In the genomic region with DNA sequence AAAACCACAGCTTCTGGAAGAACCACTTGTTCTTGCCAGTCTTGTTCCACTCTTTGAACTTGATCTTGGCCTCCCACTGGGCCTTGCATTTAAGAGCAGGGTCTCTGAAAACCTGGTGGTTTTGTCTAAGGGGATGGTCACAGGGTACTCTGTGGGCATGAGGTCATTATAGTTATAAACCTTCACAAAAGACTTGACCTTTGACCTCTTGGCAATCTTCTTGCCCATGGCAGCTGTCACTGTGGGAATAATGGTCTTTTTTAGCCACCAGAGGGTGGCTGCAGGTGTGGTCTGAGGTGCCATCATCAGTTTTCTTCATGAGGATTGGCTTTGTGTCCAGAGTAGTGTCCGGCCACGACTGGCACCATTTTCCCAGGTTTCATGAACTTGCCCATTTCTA, we compare ENCODE assay signal across 18 cellular contexts. TPM values are rescaled to one million over a fixed set of nuclear protein-coding genes. Genes with fewer than 3 reads are reported as not detected.
DNase-seq lines count a peak whose midpoint lies in the region; ATAC-seq, FAIRE-seq and TF ChIP-seq lines count a peak whose summit lies in the region.
"Had no signal": no experiment of that assay in that cellular context is flagged by ENCODE, and none has a peak within 500 bp of the region (broad histone marks: within the 10 kb centered on the region; RNA-seq: fewer than 3 reads in every experiment).

No MANE protein-coding gene starts in this region.

- CTCF ChIA-PET in HepG2 (lab: Yijun Ruan, JAX; ENCODE audit: low intra/inter-chr PET ratio, low total read pairs) (no interaction called here), K562 (lab: Yijun Ruan, JAX; ENCODE audit: low intra/inter-chr PET ratio) (no interaction called here)

- H3K27ac Mint-ChIP-seq in T-helper 2 cell treated with Interferon-gamma antibody and Interleukin-4, amounts not matched to agents 5 μg/mL and 100 μg/mL, for 36 hours = peak overlapping the region; percentile 78
- H3K27ac Mint-ChIP-seq: CD8-positive, alpha-beta T cell had no signal

- no peak overlapping the region for H3K27ac ChIP-seq in HepG2 (ENCODE audit: extremely low read length, insufficient read depth, low read length)
- H3K27ac ChIP-seq in right lobe of liver = no peak overlapping the region
- H3K27ac ChIP-seq in K562 (ENCODE audit: extremely low read depth, low read depth, low read length) = no peak overlapping the region; the same call in 2 of the 3 replicates
- H3K27ac ChIP-seq in stomach = no peak overlapping the region
- H3K27ac ChIP-seq: BLaER1 treated with 17β-estradiol and CSF1 and Interleukin-3, amounts not matched to agents 10 nM and 100 nM had no signal

- no peak overlapping the region for H3K4me3 ChIP-seq in HepG2 (replicated peaks in 1 of 3; ENCODE audit: insufficient read depth in 1 of 3, low read depth in 2 of 3, low read length in 3 of 3)
- no peak overlapping the region for H3K4me3 ChIP-seq in right lobe of liver
- H3K4me3 ChIP-seq in K562 = no peak overlapping the region
- no peak overlapping the region for H3K4me3 ChIP-seq in stomach
- H3K4me3 ChIP-seq: BLaER1 treated with 17β-estradiol and CSF1 and Interleukin-3, amounts not matched to agents 10 nM and 100 nM had no signal

- peaks cover 1 to 27% of the 10 kb centered on the region in 2 experiments; a peak in 4 of 5 replicates for H3K36me3 ChIP-seq in HepG2 (replicated peaks in 1 of 2; ENCODE audit: control insufficient read depth in 1 of 2, insufficient read depth in 2 of 2, low read length in 2 of 2)
- peaks cover 0 to 25% (median 5%) of the 10 kb centered on the region in 4 donors for H3K36me3 ChIP-seq in right lobe of liver
- H3K36me3 ChIP-seq in K562 (ENCODE audit: control insufficient read depth, insufficient read depth, low read length) = peaks cover 68% of the 10 kb centered on the region
- H3K36me3 ChIP-seq in stomach = peaks cover 21 to 71% (median 66%) of the 10 kb centered on the region in 4 donors

- no peak for DNase-seq in T-helper 2 cell treated with Interferon-gamma antibody and Interleukin-4, amounts not matched to agents 5 μg/mL and 100 μg/mL, for 36 hours (ENCODE audit: low spot score)
- DNase-seq in T-helper 2 cell = no peak
- peak; percentile 9 for DNase-seq in HepG2 (ENCODE audit: low spot score)
- no peak for DNase-seq in right lobe of liver
- DNase-seq in K562 (ENCODE audit: extremely low read depth in 1 of 4, low spot score in 3 of 4) = no peak
- DNase-seq in stomach = peak; percentile 20
- no peak for DNase-seq in posterior vena cava (ENCODE audit: low spot score)
- DNase-seq: CD8-positive, alpha-beta T cell; DMS79; NCI-H1105 treated with DMSO at 0.1 percent for 48 hours; NCI-H187; NCI-H2107; NCI-H226; NCI-H524 had no signal

- intact Hi-C loops in HepG2 (cut with micrococcal nuclease; ENCODE audit: unreplicated experiment) (no loop called here), right lobe of liver (cut with DNase I) (no loop called here), K562 (cut with micrococcal nuclease) (no loop called here), stomach (cut with DNase I; ENCODE audit: low total_unique reads) (no loop called here), posterior vena cava (cut with DNase I) (no loop called here)

- no peaks in the 10 kb centered on the region for H3K27me3 Mint-ChIP-seq in T-helper 2 cell treated with Interferon-gamma antibody and Interleukin-4, amounts not matched to agents 5 μg/mL and 100 μg/mL, for 36 hours (ENCODE audit: low read depth)

- TF ChIP-seq POLR2A in HepG2 (IDR thresholded peaks at IDR 0.05; ENCODE audit: insufficient read depth in 1 of 2, low read depth in 2 of 2, low read length in 2 of 2) (no peak), right lobe of liver (IDR thresholded peaks at IDR 0.05) (no peak), K562 (conservative IDR thresholded peaks at IDR 0.05) (no peak), stomach (IDR thresholded peaks at IDR 0.05) (no peak)

- H3K4me3 Mint-ChIP-seq in T-helper 2 cell treated with Interferon-gamma antibody and Interleukin-4, amounts not matched to agents 5 μg/mL and 100 μg/mL, for 36 hours = no peak overlapping the region
- H3K4me3 Mint-ChIP-seq: CD8-positive, alpha-beta T cell had no signal

- H3K4me2 ChIP-seq in HepG2 (ENCODE audit: low read depth, low read length) (no peak overlapping the region), K562 (ENCODE audit: insufficient read depth, low read length) (no peak overlapping the region)
- H3K4me2 ChIP-seq: BLaER1 treated with 17β-estradiol and CSF1 and Interleukin-3, amounts not matched to agents 10 nM and 100 nM had no signal

- no peak for TF ChIP-seq RAD21 in HepG2 (CRISPR knock-in tag; IDR thresholded peaks at IDR 0.05)
- no peak for TF ChIP-seq RAD21 in K562 (CRISPR knock-in tag; conservative IDR thresholded peaks at IDR 0.05 in 1 of 2, IDR thresholded peaks at IDR 0.05 in 1 of 2)

- H2AFZ ChIP-seq in HepG2 (ENCODE audit: low read length) (no peak overlapping the region), K562 (ENCODE audit: low read depth, low read length) (no peak overlapping the region)

- H3K27me3 ChIP-seq in HepG2 (ENCODE audit: control insufficient read depth in 1 of 2, insufficient read depth in 2 of 2, low read length in 2 of 2) (no peaks in the 10 kb centered on the region), right lobe of liver (no peaks in the 10 kb centered on the region), K562 (ENCODE audit: control insufficient read depth in 2 of 2, insufficient read depth in 2 of 2, low read length in 2 of 2) (no peaks in the 10 kb centered on the region), stomach (no peaks in the 10 kb centered on the region)
- H3K27me3 ChIP-seq: BLaER1 treated with 17β-estradiol and CSF1 and Interleukin-3, amounts not matched to agents 10 nM and 100 nM had no signal

- H3K4me1 ChIP-seq in HepG2 (ENCODE audit: insufficient read depth, low read length) (no peaks in the 10 kb centered on the region), right lobe of liver (peaks cover 0 to 2% (median 0%) of the 10 kb centered on the region in 4 donors), K562 (replicated peaks in 1 of 2; ENCODE audit: control insufficient read depth in 2 of 2, insufficient read depth in 2 of 2, low read length in 2 of 2) (peaks cover 38 to 44% of the 10 kb centered on the region in 2 experiments), stomach (peaks cover 11 to 24% (median 13%) of the 10 kb centered on the region in 4 donors)

- peaks cover 46% of the 10 kb centered on the region for H3K36me3 Mint-ChIP-seq in T-helper 2 cell treated with Interferon-gamma antibody and Interleukin-4, amounts not matched to agents 5 μg/mL and 100 μg/mL, for 36 hours (ENCODE audit: low read depth)

- POLR2A ChIA-PET in HepG2 (lab: Yijun Ruan, JAX) (interaction anchor here (2.2 kb wide), 1 partner anchor 9 kb away, joined by 6 read pairs; a partner anchor contains a TSS), K562 (lab: Yijun Ruan, JAX) (no interaction called here)

- H3K79me2 ChIP-seq in HepG2 (ENCODE audit: insufficient read depth, low read length) (no peaks in the 10 kb centered on the region), K562 (ENCODE audit: control insufficient read depth, insufficient read depth, low read length) (peaks cover 42% of the 10 kb centered on the region)

- H3K9me3 ChIP-seq in HepG2 (ENCODE audit: low read length) (no peaks in the 10 kb centered on the region), right lobe of liver (no peaks in the 10 kb centered on the region), K562 (replicated peaks; ENCODE audit: control insufficient read depth, insufficient read depth, low read depth, low read length) (no peaks in the 10 kb centered on the region), stomach (no peaks in the 10 kb centered on the region)
- H3K9me3 ChIP-seq: BLaER1 treated with 17β-estradiol and CSF1 and Interleukin-3, amounts not matched to agents 10 nM and 100 nM had no signal

- no peak for TF ChIP-seq EP300 in HepG2 (IDR thresholded peaks at IDR 0.05; ENCODE audit: low read depth in 2 of 2, low read length in 2 of 2)
- no peak for TF ChIP-seq EP300 in HepG2 (CRISPR knock-in tag; IDR thresholded peaks at IDR 0.05; ENCODE audit: borderline replicate concordance)
- no peak for TF ChIP-seq EP300 in K562 (IDR thresholded peaks at IDR 0.05; ENCODE audit: low read length)
- no peak for TF ChIP-seq EP300 in stomach (IDR thresholded peaks at IDR 0.05)

- H3K9me1 ChIP-seq in K562 (ENCODE audit: control insufficient read depth, insufficient read depth, low read length) = peaks cover 6% of the 10 kb centered on the region

- no peak for FAIRE-seq in HepG2 (lab: Jason Lieb, UNC)
- FAIRE-seq in K562 (lab: Jason Lieb, UNC) = no peak
- FAIRE-seq: RCC 7860 had no signal

- H3K9ac ChIP-seq in HepG2 (ENCODE audit: insufficient read depth, low read depth, low read length) (no peak overlapping the region), K562 (ENCODE audit: insufficient read depth in 1 of 2, low read depth in 2 of 2, low read length in 2 of 2) (no peak overlapping the region)
- H3K9ac ChIP-seq: BLaER1 treated with 17β-estradiol and CSF1 and Interleukin-3, amounts not matched to agents 10 nM and 100 nM had no signal

- BruUV-seq in HepG2 (replicated peaks; lab: Mats Ljungman, UMichigan) (no TSS peak), K562 (replicated peaks; lab: Mats Ljungman, UMichigan) (no TSS peak)

- H4K20me1 ChIP-seq in HepG2 (ENCODE audit: insufficient read depth, low read length) (no peaks in the 10 kb centered on the region), K562 (replicated peaks; ENCODE audit: control insufficient read depth, insufficient read depth, low read length) (no peaks in the 10 kb centered on the region)

- no peak for TF ChIP-seq CTCF in HepG2 (CRISPR knock-in tag; IDR thresholded peaks at IDR 0.05)
- no peak for TF ChIP-seq CTCF in right lobe of liver (IDR thresholded peaks at IDR 0.05)
- no peak for TF ChIP-seq CTCF in K562 (IDR thresholded peaks at IDR 0.05 in 2 of 3, conservative IDR thresholded peaks at IDR 0.05 in 1 of 3; ENCODE audit: insufficient read depth in 2 of 3, low read depth in 1 of 3, low read length in 3 of 3)
- no peak for TF ChIP-seq CTCF in stomach (IDR thresholded peaks at IDR 0.05)

- 93% methylated on average over 2 of the region's 2 CpGs for WGBS in HepG2 (ENCODE audit: low lambda C conversion rate)
- WGBS in right lobe of liver (ENCODE audit: insufficient coverage, low coverage, low lambda C conversion rate, missing lambda C conversion rate) = 100% methylated on average over 1 of the region's 2 CpGs
- WGBS in K562 (ENCODE audit: insufficient coverage, low coverage, missing lambda C conversion rate) = 100% methylated on average over 2 of the region's 2 CpGs
- 90 to 100% (median 95%) methylated on average over 2 of the region's 2 CpGs for WGBS in stomach, 5 donors

- H3K4me1 Mint-ChIP-seq in T-helper 2 cell treated with Interferon-gamma antibody and Interleukin-4, amounts not matched to agents 5 μg/mL and 100 μg/mL, for 36 hours (ENCODE audit: low read depth) = peaks cover 47% of the 10 kb centered on the region

- no peaks in the 10 kb centered on the region for H3K9me3 Mint-ChIP-seq in T-helper 2 cell treated with Interferon-gamma antibody and Interleukin-4, amounts not matched to agents 5 μg/mL and 100 μg/mL, for 36 hours
- H3K9me3 Mint-ChIP-seq: CD8-positive, alpha-beta T cell had no signal

- in situ Hi-C loops in HepG2 (cut with HindIII; ENCODE audit: extremely low pct_ligation_motif_present, low pct_unique_long_range_greater_than_20kb) = no loop called here
- in situ Hi-C loops in K562 (cut with MboI) = no loop called here

- no peak for ATAC-seq in HepG2
- ATAC-seq in right lobe of liver = no peak
- ATAC-seq in K562 = no peak
- ATAC-seq in HG02885 (IDR thresholded peaks at IDR 0.05; ENCODE audit: poor library complexity, unreplicated experiment) = no peak
- ATAC-seq: CD8-positive, alpha-beta T cell; Right ventricle myocardium inferior had no signal

RNA-seq across cellular contexts. Expression of a gene that starts 9.1 kb away (rescaled TPM):
- 15.6 and 26.2 TPM in 2 replicates for total RNA-seq in HepG2 (2016; rRNA removed; fragmentation: Illumina TruSeq; extraction: Trizol)
- total RNA-seq in HepG2 (2016; cell fraction: cytosol; rRNA removed; fragmentation: Illumina TruSeq; extraction: Trizol; ENCODE audit: low read depth) = 2.6 and 4.1 TPM in 2 replicates
- 15.5 and 23.9 TPM in 2 replicates for total RNA-seq in HepG2 (2016; cell fraction: insoluble cytoplasmic fraction; rRNA removed; fragmentation: Illumina TruSeq; extraction: Trizol)
- total RNA-seq in HepG2 (2016; cell fraction: membrane; rRNA removed; fragmentation: Illumina TruSeq; extraction: Trizol) = 8.4 and 9.1 TPM in 2 replicates
- total RNA-seq in HepG2 (2016; cell fraction: nucleus; rRNA removed; fragmentation: Illumina TruSeq; extraction: Trizol) = 23.2 and 27.6 TPM in 2 replicates
- 17.7 and 18.2 TPM in 2 replicates for polyA plus RNA-seq in HepG2 (2011; rRNA removed)
- 7.1 and 10.2 TPM in 2 replicates for polyA plus RNA-seq in HepG2 (2011; cell fraction: cytosol; rRNA removed)
- 19.2 and 23.4 TPM in 2 replicates for polyA plus RNA-seq in HepG2 (2011; cell fraction: nucleus; rRNA removed)
- polyA plus RNA-seq in HepG2 (2012) = 8.7 and 11.1 TPM in 2 replicates
- polyA plus RNA-seq in HepG2 (2016; cell fraction: cytosol; fragmentation: Illumina TruSeq; extraction: Trizol; ENCODE audit: low read depth) = 1.0 and 1.6 TPM in 2 replicates
- 9.6 and 10.7 TPM in 2 replicates for polyA plus RNA-seq in HepG2 (2016; cell fraction: insoluble cytoplasmic fraction; fragmentation: Illumina TruSeq; extraction: Trizol; ENCODE audit: low read depth)
- polyA plus RNA-seq in HepG2 (2016; cell fraction: membrane; fragmentation: Illumina TruSeq; extraction: Trizol; ENCODE audit: low read depth) = 2.5 and 2.6 TPM in 2 replicates
- 21.9 and 22.0 TPM in 2 replicates for polyA plus RNA-seq in HepG2 (2016; cell fraction: nucleus; fragmentation: Illumina TruSeq; extraction: Trizol; ENCODE audit: insufficient read depth, low read depth)
- polyA minus RNA-seq in HepG2 (2011; rRNA and poly(A)+ RNA removed; ENCODE audit: low replicate concordance) = 48.3 and 119 TPM in 2 replicates
- 10.5 and 14.0 TPM in 2 replicates for polyA minus RNA-seq in HepG2 (2011; cell fraction: cytosol; rRNA and poly(A)+ RNA removed)
- polyA minus RNA-seq in HepG2 (2011; cell fraction: nucleus; rRNA and poly(A)+ RNA removed) = 24.8 and 26.0 TPM in 2 replicates
- total RNA-seq in right lobe of liver = 10 to 100 TPM in 3 of 6 experiments, 1 to 10 TPM in 3; 7.6 to 12.9 (median 10.1) TPM
- 208 and 240 TPM in 2 replicates for total RNA-seq in K562 (2011; cell fraction: chromatin; rRNA removed; ENCODE audit: low replicate concordance)
- total RNA-seq in K562 (2011; cell fraction: nucleolus; rRNA removed) = 116 and 135 TPM in 2 replicates
- 161 and 192 TPM in 2 replicates for total RNA-seq in K562 (2011; cell fraction: nucleoplasm; rRNA removed)
- total RNA-seq in K562 (2014; rRNA removed) = 29.0 and 32.3 TPM in 2 replicates
- total RNA-seq in K562 (2014; rRNA removed; fragmentation: Illumina TruSeq; extraction: Trizol) = 42.7 and 45.5 TPM in 2 replicates
- total RNA-seq in K562 (2015; rRNA removed; fragmentation: Illumina TruSeq; extraction: Trizol) = 27.8 and 30.9 TPM in 2 replicates
- total RNA-seq in K562 (2021) = 49.9 and 55.9 TPM in 2 replicates
- 85.5 and 97.9 TPM in 2 replicates for polyA plus RNA-seq in K562 (2011; rRNA removed)
- polyA plus RNA-seq in K562 (2011; cell fraction: cytosol; rRNA removed) = 57.3 and 65.6 TPM in 2 replicates
- polyA plus RNA-seq in K562 (2011; cell fraction: nucleus; rRNA removed) = 112 and 116 TPM in 2 replicates
- 22.0 and 23.5 TPM in 2 replicates for polyA plus RNA-seq in K562 (2012)
- 27.7 TPM in 2 replicates for polyA plus RNA-seq in K562 (2014; fragmentation: Illumina TruSeq; extraction: Trizol)
- polyA plus RNA-seq in K562 (2014; fragmentation: Nextera tagmentation; extraction: Ambion mirVana) = 10 to 100 TPM in 1 of 2 experiments, 1 to 10 TPM in 1; 7.4 to 20.5 TPM
- polyA plus RNA-seq in K562 (2014; rRNA removed) = 23.1 and 29.4 TPM in 2 replicates
- polyA minus RNA-seq in K562 (2011; rRNA and poly(A)+ RNA removed) = 121 and 128 TPM in 2 replicates
- 54.0 and 68.3 TPM in 2 replicates for polyA minus RNA-seq in K562 (2011; cell fraction: cytosol; rRNA and poly(A)+ RNA removed)
- 64.2 and 86.7 TPM in 2 replicates for polyA minus RNA-seq in K562 (2011; cell fraction: nucleus; rRNA and poly(A)+ RNA removed)
- 10 to 100 TPM in 3 of 5 donors, 1 to 10 TPM in 2; 4.7 to 91.2 (median 46.5) TPM for total RNA-seq in stomach
- 1 to 10 TPM; 2.1 to 3.8 (median 3.3) TPM for polyA plus RNA-seq in stomach
- total RNA-seq in posterior vena cava = 10 to 100 TPM; 20.2 to 20.7 TPM

RNA-seq across cellular contexts. Expression of a gene that starts 40.9 kb away (rescaled TPM):
- total RNA-seq in HepG2 (2016; rRNA removed; fragmentation: Illumina TruSeq; extraction: Trizol) = 0.02 and 0.06 TPM in 2 replicates
- under 0.01 and 0.09 TPM in 2 replicates for total RNA-seq in HepG2 (2016; cell fraction: cytosol; rRNA removed; fragmentation: Illumina TruSeq; extraction: Trizol; ENCODE audit: low read depth)
- 0.04 and 0.10 TPM in 2 replicates for total RNA-seq in HepG2 (2016; cell fraction: insoluble cytoplasmic fraction; rRNA removed; fragmentation: Illumina TruSeq; extraction: Trizol)
- 0.06 TPM in 1 of 2 replicates, not detected in the other for total RNA-seq in HepG2 (2016; cell fraction: membrane; rRNA removed; fragmentation: Illumina TruSeq; extraction: Trizol)
- 0.03 and 0.31 TPM in 2 replicates for total RNA-seq in HepG2 (2016; cell fraction: nucleus; rRNA removed; fragmentation: Illumina TruSeq; extraction: Trizol)
- 0.01 and 0.08 TPM in 2 replicates for polyA plus RNA-seq in HepG2 (2011; rRNA removed)
- polyA plus RNA-seq in HepG2 (2011; cell fraction: cytosol; rRNA removed) = 0.01 and 0.04 TPM in 2 replicates
- 0.10 and 0.12 TPM in 2 replicates for polyA plus RNA-seq in HepG2 (2011; cell fraction: nucleus; rRNA removed)
- 0.08 and 0.23 TPM in 2 replicates for polyA plus RNA-seq in HepG2 (2012)
- not detected in 2 replicates for polyA plus RNA-seq in HepG2 (2016; cell fraction: cytosol; fragmentation: Illumina TruSeq; extraction: Trizol; ENCODE audit: low read depth)
- polyA plus RNA-seq in HepG2 (2016; cell fraction: insoluble cytoplasmic fraction; fragmentation: Illumina TruSeq; extraction: Trizol; ENCODE audit: low read depth) = not detected in 2 replicates
- polyA plus RNA-seq in HepG2 (2016; cell fraction: membrane; fragmentation: Illumina TruSeq; extraction: Trizol; ENCODE audit: low read depth) = not detected in 2 replicates
- polyA plus RNA-seq in HepG2 (2016; cell fraction: nucleus; fragmentation: Illumina TruSeq; extraction: Trizol; ENCODE audit: insufficient read depth, low read depth) = not detected in 2 replicates
- under 0.01 and 0.02 TPM in 2 replicates for polyA minus RNA-seq in HepG2 (2011; rRNA and poly(A)+ RNA removed; ENCODE audit: low replicate concordance)
- not detected in 2 replicates for polyA minus RNA-seq in HepG2 (2011; cell fraction: cytosol; rRNA and poly(A)+ RNA removed)
- polyA minus RNA-seq in HepG2 (2011; cell fraction: nucleus; rRNA and poly(A)+ RNA removed) = under 0.01 and 0.25 TPM in 2 replicates
- under 1 TPM in 5 of 6 experiments, not detected in 1; under 0.01 to 0.40 (median 0.16) TPM for total RNA-seq in right lobe of liver
- total RNA-seq in K562 (2011; cell fraction: chromatin; rRNA removed; ENCODE audit: low replicate concordance) = 0.16 and 0.46 TPM in 2 replicates
- total RNA-seq in K562 (2011; cell fraction: nucleolus; rRNA removed) = under 0.01 and 0.13 TPM in 2 replicates
- 0.07 TPM in 1 of 2 replicates, not detected in the other for total RNA-seq in K562 (2011; cell fraction: nucleoplasm; rRNA removed)
- total RNA-seq in K562 (2014; rRNA removed) = 0.05 and 0.08 TPM in 2 replicates
- 0.03 and 0.04 TPM in 2 replicates for total RNA-seq in K562 (2014; rRNA removed; fragmentation: Illumina TruSeq; extraction: Trizol)
- total RNA-seq in K562 (2015; rRNA removed; fragmentation: Illumina TruSeq; extraction: Trizol) = 0.04 TPM in 2 replicates
- total RNA-seq in K562 (2021) = 0.04 and 0.07 TPM in 2 replicates
- 0.01 and 0.06 TPM in 2 replicates for polyA plus RNA-seq in K562 (2011; rRNA removed)
- polyA plus RNA-seq in K562 (2011; cell fraction: cytosol; rRNA removed) = under 0.01 TPM in 1 of 2 replicates, not detected in the other
- polyA plus RNA-seq in K562 (2011; cell fraction: nucleus; rRNA removed) = 0.15 and 0.26 TPM in 2 replicates
- polyA plus RNA-seq in K562 (2012) = 0.07 and 0.54 TPM in 2 replicates
- polyA plus RNA-seq in K562 (2014; fragmentation: Illumina TruSeq; extraction: Trizol) = 0.01 TPM in 2 replicates
- polyA plus RNA-seq in K562 (2014; fragmentation: Nextera tagmentation; extraction: Ambion mirVana) = under 1 TPM in 1 of 2 experiments, not detected in 1; 0.01 TPM
- 0.01 TPM in 1 of 2 replicates, not detected in the other for polyA plus RNA-seq in K562 (2014; rRNA removed)
- polyA minus RNA-seq in K562 (2011; rRNA and poly(A)+ RNA removed) = 0.07 and 0.18 TPM in 2 replicates
- polyA minus RNA-seq in K562 (2011; cell fraction: cytosol; rRNA and poly(A)+ RNA removed) = not detected in 2 replicates
- polyA minus RNA-seq in K562 (2011; cell fraction: nucleus; rRNA and poly(A)+ RNA removed) = 0.11 and 0.13 TPM in 2 replicates
- under 1 TPM in 2 of 5 donors, not detected in 3; under 0.01 to 0.92 TPM for total RNA-seq in stomach
- under 1 TPM; 0.03 to 0.25 (median 0.15) TPM for polyA plus RNA-seq in stomach
- total RNA-seq in posterior vena cava = not detected

RNA-seq across cellular contexts. Expression of a gene that starts 50.3 kb away (rescaled TPM):
- total RNA-seq in HepG2 (2016; rRNA removed; fragmentation: Illumina TruSeq; extraction: Trizol) (4.1 and 8.1 TPM in 2 replicates), right lobe of liver (1 to 10 TPM in 2 of 6 experiments, under 1 TPM in 4; 0.61 to 1.2 (median 0.88) TPM), K562 (2014; rRNA removed) (3.5 and 4.4 TPM in 2 replicates), K562 (2014; rRNA removed; fragmentation: Illumina TruSeq; extraction: Trizol) (3.6 and 3.8 TPM in 2 replicates), K562 (2015; rRNA removed; fragmentation: Illumina TruSeq; extraction: Trizol) (4.3 and 4.4 TPM in 2 replicates), K562 (2021) (4.6 and 5.5 TPM in 2 replicates), stomach (10 to 100 TPM in 3 of 5 donors, 1 to 10 TPM in 2; 1.2 to 24.1 (median 17.1) TPM), posterior vena cava (1 to 10 TPM; 7.6 to 7.8 TPM)
- 3.3 and 4.2 TPM in 2 replicates for total RNA-seq in HepG2 (2016; cell fraction: cytosol; rRNA removed; fragmentation: Illumina TruSeq; extraction: Trizol; ENCODE audit: low read depth)
- total RNA-seq in HepG2 (2016; cell fraction: insoluble cytoplasmic fraction; rRNA removed; fragmentation: Illumina TruSeq; extraction: Trizol) = 4.1 and 7.3 TPM in 2 replicates
- total RNA-seq in HepG2 (2016; cell fraction: membrane; rRNA removed; fragmentation: Illumina TruSeq; extraction: Trizol) = 4.9 and 5.0 TPM in 2 replicates
- total RNA-seq in HepG2 (2016; cell fraction: nucleus; rRNA removed; fragmentation: Illumina TruSeq; extraction: Trizol) = 7.9 and 8.3 TPM in 2 replicates
- polyA plus RNA-seq in HepG2 (2011; rRNA removed) (3.9 and 5.0 TPM in 2 replicates), K562 (2011; rRNA removed) (5.1 and 6.4 TPM in 2 replicates), K562 (2014; fragmentation: Illumina TruSeq; extraction: Trizol) (4.8 and 5.1 TPM in 2 replicates), K562 (2014; fragmentation: Nextera tagmentation; extraction: Ambion mirVana) (1 to 10 TPM in 1 of 2 experiments, under 1 TPM in 1; 0.58 to 1.2 TPM), K562 (2014; rRNA removed) (2.2 TPM in 2 replicates), stomach (1 to 10 TPM; 2.1 to 2.8 (median 2.8) TPM)
- 2.7 and 3.2 TPM in 2 replicates for polyA plus RNA-seq in HepG2 (2011; cell fraction: cytosol; rRNA removed)
- 6.4 and 6.7 TPM in 2 replicates for polyA plus RNA-seq in HepG2 (2011; cell fraction: nucleus; rRNA removed)
- polyA plus RNA-seq in HepG2 (2012) = 3.7 and 5.5 TPM in 2 replicates
- 0.93 and 1.1 TPM in 2 replicates for polyA plus RNA-seq in HepG2 (2016; cell fraction: cytosol; fragmentation: Illumina TruSeq; extraction: Trizol; ENCODE audit: low read depth)
- polyA plus RNA-seq in HepG2 (2016; cell fraction: insoluble cytoplasmic fraction; fragmentation: Illumina TruSeq; extraction: Trizol; ENCODE audit: low read depth) = 3.3 and 3.7 TPM in 2 replicates
- 2.4 and 2.6 TPM in 2 replicates for polyA plus RNA-seq in HepG2 (2016; cell fraction: membrane; fragmentation: Illumina TruSeq; extraction: Trizol; ENCODE audit: low read depth)
- 12.7 and 13.0 TPM in 2 replicates for polyA plus RNA-seq in HepG2 (2016; cell fraction: nucleus; fragmentation: Illumina TruSeq; extraction: Trizol; ENCODE audit: insufficient read depth, low read depth)
- 11.6 and 14.2 TPM in 2 replicates for polyA minus RNA-seq in HepG2 (2011; rRNA and poly(A)+ RNA removed; ENCODE audit: low replicate concordance)
- 3.0 and 3.9 TPM in 2 replicates for polyA minus RNA-seq in HepG2 (2011; cell fraction: cytosol; rRNA and poly(A)+ RNA removed)
- polyA minus RNA-seq in HepG2 (2011; cell fraction: nucleus; rRNA and poly(A)+ RNA removed) = 4.5 and 6.1 TPM in 2 replicates
- 20.3 and 21.3 TPM in 2 replicates for total RNA-seq in K562 (2011; cell fraction: chromatin; rRNA removed; ENCODE audit: low replicate concordance)
- 14.5 and 16.3 TPM in 2 replicates for total RNA-seq in K562 (2011; cell fraction: nucleolus; rRNA removed)
- 18.6 and 26.0 TPM in 2 replicates for total RNA-seq in K562 (2011; cell fraction: nucleoplasm; rRNA removed)
- 4.6 and 4.7 TPM in 2 replicates for polyA plus RNA-seq in K562 (2011; cell fraction: cytosol; rRNA removed)
- polyA plus RNA-seq in K562 (2011; cell fraction: nucleus; rRNA removed) = 7.5 and 8.1 TPM in 2 replicates
- polyA plus RNA-seq in K562 (2012) = 5.1 and 7.0 TPM in 2 replicates
- polyA minus RNA-seq in K562 (2011; rRNA and poly(A)+ RNA removed) = 9.6 TPM in 2 replicates
- 6.6 and 6.7 TPM in 2 replicates for polyA minus RNA-seq in K562 (2011; cell fraction: cytosol; rRNA and poly(A)+ RNA removed)
- polyA minus RNA-seq in K562 (2011; cell fraction: nucleus; rRNA and poly(A)+ RNA removed) = 5.4 and 5.8 TPM in 2 replicates

Comparison
In these comparisons a context has a peak if more than half of its experiments do, and no peak if none do; other contexts are left out.
1. DNase-seq: peak in HepG2 (single experiment) and stomach (single experiment); none in T-helper 2 cell treated with Interferon-gamma antibody and Interleukin-4, amounts not matched to agents 5 μg/mL and 100 μg/mL, for 36 hours (single experiment), T-helper 2 cell (0 of 5), right lobe of liver (0 of 3), K562 (0 of 4) and posterior vena cava (single experiment).